ENCODE assay signal across 10 cellular contexts in the genomic region with DNA sequence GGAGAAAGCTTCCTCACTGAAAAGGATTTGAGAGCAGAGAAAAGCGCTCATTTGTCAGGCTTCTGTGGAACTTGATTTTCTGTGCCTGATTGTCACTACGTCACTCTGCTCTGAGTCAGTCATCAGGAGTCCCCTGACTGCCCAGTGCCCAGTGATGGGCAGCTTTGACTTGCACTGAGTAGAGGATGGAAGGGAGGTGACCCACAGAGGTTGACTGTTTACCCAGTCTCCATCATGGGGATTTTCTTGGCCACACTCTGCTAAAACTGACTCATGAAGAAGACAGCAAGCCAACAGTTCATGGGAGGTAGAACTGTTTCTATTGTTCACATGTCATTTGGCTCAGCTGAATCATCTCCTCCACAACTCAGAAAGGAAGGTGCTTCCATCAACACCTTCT.
DNase-seq lines count a peak whose midpoint lies in the region; ATAC-seq and TF ChIP-seq lines count a peak whose summit lies in the region.
"Had no signal": no experiment of that assay in that cellular context is flagged by ENCODE, and none has a peak within 500 bp of the region (broad histone marks: within the 10 kb centered on the region; RNA-seq: fewer than 3 reads in every experiment).

No MANE protein-coding gene starts in this region.

- H3K4me1 Mint-ChIP-seq in activated B cell treated with CpG ODN at 0.5 μM for 24 hours: peaks cover 67% of the 10 kb centered on the region
- peaks cover 40 to 42% of the 10 kb centered on the region in 2 donors for H3K4me1 Mint-ChIP-seq in immature natural killer cell

- H3K27ac Mint-ChIP-seq in activated B cell treated with CpG ODN at 0.5 μM for 24 hours (peak overlapping the region; percentile 85), immature natural killer cell (peak overlapping the region in 1 of 6 donors; percentile 65)

- POLR2A ChIA-PET in activated B cell treated with CpG ODN at 0.5 μM for 24 hours (lab: Charles Lee): interaction anchor here (0.9 to 4.1 kb wide), 9 partner anchors 15 to 83 kb away, joined by 3 to 28 read pairs (median 6); partner anchors contain the start of gene DUSP10

- H3K27me3 Mint-ChIP-seq in activated B cell treated with CpG ODN at 0.5 μM for 24 hours (no peaks in the 10 kb centered on the region), immature natural killer cell (ENCODE audit: low read depth in 3 of 3) (peaks cover 2 to 5% (median 3%) of the 10 kb centered on the region in 3 donors)

- H3K9me3 Mint-ChIP-seq in activated B cell treated with CpG ODN at 0.5 μM for 24 hours (no peaks in the 10 kb centered on the region), immature natural killer cell (no peaks in the 10 kb centered on the region)

- H3K36me3 Mint-ChIP-seq in activated B cell treated with CpG ODN at 0.5 μM for 24 hours (ENCODE audit: low read depth) (no peaks in the 10 kb centered on the region), immature natural killer cell (peaks cover 0 to 3% (median 0%) of the 10 kb centered on the region in 3 donors)

- intact Hi-C loops in activated B cell treated with CpG ODN at 0.5 μM for 24 hours (cut with micrococcal nuclease): no loop called here

- no peak for TF ChIP-seq CTCF in activated B cell treated with CpG ODN at 0.5 μM for 24 hours (IDR thresholded peaks at IDR 0.05)

- H3K4me3 Mint-ChIP-seq in activated B cell treated with CpG ODN at 0.5 μM for 24 hours (peak overlapping the region; percentile 58), immature natural killer cell (no peak overlapping the region)

- CTCF ChIA-PET in activated B cell treated with CpG ODN at 0.5 μM for 24 hours (lab: Charles Lee): interaction anchor here (1.0 kb wide), 1 partner anchor 81 kb away, joined by 3 read pairs; no protein-coding TSS in a partner anchor

- DNase-seq in DMS53 (lab: John Stamatoyannopoulos, UW) (peak; percentile 25), DMS53 treated with DMSO at 0.1 percent for 48 hours (lab: John Stamatoyannopoulos, UW; ENCODE audit: unreplicated experiment) (no peak), activated B cell treated with CpG ODN at 0.5 μM for 24 hours (no peak), kidney glomerular epithelial cell (lab: John Stamatoyannopoulos, UW) (peak; percentile 51), NCI-H1930 (lab: John Stamatoyannopoulos, UW) (no peak), immature natural killer cell (no peak)
- DNase-seq: gastrocnemius medialis, thyroid gland had no signal

- ATAC-seq in HG02642 (IDR thresholded peaks at IDR 0.05; ENCODE audit: poor library complexity, unreplicated experiment) (peak; percentile 54), activated B cell treated with CpG ODN at 0.5 μM for 24 hours (ENCODE audit: low read depth) (peak; percentile 40), GM21526 (IDR thresholded peaks at IDR 0.05; ENCODE audit: low FRiP score, unreplicated experiment) (no peak)
- ATAC-seq: gastrocnemius medialis had no signal

Comparison
In these comparisons a context has a peak if more than half of its experiments do, and no peak if none do; other contexts are left out.
1. DNase-seq: peak in DMS53 (single experiment) and kidney glomerular epithelial cell (single experiment); none in DMS53 treated with DMSO at 0.1 percent for 48 hours (single experiment), activated B cell treated with CpG ODN at 0.5 μM for 24 hours (single experiment), NCI-H1930 (0 of 2) and immature natural killer cell (0 of 3).